26 cellular contexts compared by ENCODE assay signal in the genomic region with DNA sequence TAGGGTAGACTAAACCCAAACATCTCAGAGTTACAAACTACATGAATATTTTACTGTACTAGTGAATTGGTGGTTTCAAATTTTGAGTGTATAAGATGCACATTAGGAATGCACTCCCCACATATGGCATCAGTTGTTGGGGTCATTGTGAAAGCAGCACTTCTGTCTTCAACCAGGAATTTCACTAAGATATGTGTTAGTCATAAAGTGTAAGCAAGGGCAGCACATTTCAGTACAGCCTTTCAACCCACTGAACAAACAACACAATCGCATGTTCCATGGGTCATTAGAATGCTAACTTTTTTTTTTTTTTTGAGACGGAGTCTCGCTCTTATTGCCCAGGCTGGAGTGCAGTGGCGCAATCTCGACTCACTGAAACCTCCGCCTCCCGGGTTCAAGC.
"Had no signal": no experiment of that assay in that cellular context is flagged by ENCODE, and none has a peak within 500 bp of the region (broad histone marks: within the 10 kb centered on the region; RNA-seq: fewer than 3 reads in every experiment).

No MANE protein-coding gene starts in this region.

- DNase-seq: activated CD4-positive, alpha-beta memory T cell treated with anti-CD3 and anti-CD28 coated beads, Interleukin-2, amount 10 ng/mL, durations not matched to agents 7 days and 5 days; activated CD4-positive, alpha-beta T cell treated with anti-CD3 and anti-CD28 coated beads for 1 hour; activated CD4-positive, alpha-beta T cell treated with anti-CD3 and anti-CD28 coated beads for 4 hours; activated CD4-positive, alpha-beta T cell treated with anti-CD3 and anti-CD28 coated beads, Interleukin-2, amount 10 ng/mL, durations not matched to agents 7 days and 5 days; activated CD4-positive, alpha-beta T cell treated with anti-CD3 and anti-CD28 coated beads, Interleukin-2, amount 50 U/mL, for 4 hours; activated CD8-positive, alpha-beta memory T cell treated with anti-CD3 and anti-CD28 coated beads, Interleukin-2, amount 50 U/mL, for 48 hours; activated gamma-delta T cell; activated naive CD4-positive, alpha-beta T cell; activated naive CD4-positive, alpha-beta T cell treated with anti-CD3 and anti-CD28 coated beads, Interleukin-2, amount 10 ng/mL, durations not matched to agents 7 days and 5 days; activated naive CD8-positive, alpha-beta T cell treated with anti-CD3 and anti-CD28 coated beads, Interleukin-2, amount 10 ng/mL, durations not matched to agents 7 days and 5 days; activated T-cell treated with anti-CD3 and anti-CD28 coated beads for 4 hours; activated T-cell treated with anti-CD3 and anti-CD28 coated beads, Interleukin-2, amount 50 U/mL, for 24 hours; activated T-cell treated with anti-CD3 and anti-CD28 coated beads, Interleukin-2, amount 50 U/mL, for 72 hours; amniotic stem cell; anterior cingulate cortex; brain microvascular endothelial cell; caudate nucleus; cortex of kidney; effector CD8-positive, alpha-beta T cell; esophagus squamous epithelium; foreskin melanocyte; heart right ventricle; T-helper 2 cell had no signal

- ATAC-seq: activated naive CD4-positive, alpha-beta T cell treated with anti-CD3 and anti-CD28 coated beads, Interleukin-2, amount 50 U/mL, for 72 hours; activated T-cell treated with anti-CD3 and anti-CD28 coated beads, Interleukin-2, amount 50 U/mL, for 72 hours; gastroesophageal sphincter; heart right ventricle; WTC11 had no signal
